ENCODE assay signal across 7 cellular contexts in genomic region chr6:24583463-24584389, GRCh38.
DNase-seq lines count a peak whose midpoint lies in the region; ATAC-seq and TF ChIP-seq lines count a peak whose summit lies in the region.

No MANE protein-coding gene starts in this region.

- H3K36me3 Mint-ChIP-seq in activated CD4-positive, alpha-beta T cell treated with anti-CD3 and anti-CD28 coated beads, Interleukin-2, amount 10 ng/mL, durations not matched to agents 24 days and 14 days (ENCODE audit: low read depth), result no peaks in the 10 kb centered on the region

- peaks cover 24% of the 10 kb centered on the region for H3K27me3 Mint-ChIP-seq in activated CD4-positive, alpha-beta T cell treated with anti-CD3 and anti-CD28 coated beads, Interleukin-2, amount 10 ng/mL, durations not matched to agents 24 days and 14 days

- no peak overlapping the region for H3K27ac Mint-ChIP-seq in activated CD4-positive, alpha-beta T cell treated with anti-CD3 and anti-CD28 coated beads, Interleukin-2, amount 10 ng/mL, durations not matched to agents 24 days and 14 days

- DNase-seq in NCI-H510A treated with DMSO at 0.1 percent for 48 hours (lab: John Stamatoyannopoulos, UW) (peak; percentile 88), dermis blood vessel endothelial cell (peak; percentile 85), lower leg skin (ENCODE audit: low spot score in 2 of 2) (peak; percentile 62 to 95)
- peak; percentile 91 for DNase-seq in activated CD4-positive, alpha-beta T cell treated with anti-CD3 and anti-CD28 coated beads, Interleukin-2, amount 10 ng/mL, durations not matched to agents 24 days and 14 days
- DNase-seq in stimulated activated CD8-positive, alpha-beta memory T cell treated with anti-CD3 and anti-CD28 coated beads, Interleukin-12 subunit alpha, Interleukin-12 subunit beta, amount 100 ng/mL, for 1 hour (ENCODE audit: low read depth), result peak; percentile 66

- no peak overlapping the region for H3K4me3 Mint-ChIP-seq in activated CD4-positive, alpha-beta T cell treated with anti-CD3 and anti-CD28 coated beads, Interleukin-2, amount 10 ng/mL, durations not matched to agents 24 days and 14 days

- no peak for TF ChIP-seq CTCF in lower leg skin (IDR thresholded peaks at IDR 0.05)

- H3K4me1 Mint-ChIP-seq in activated CD4-positive, alpha-beta T cell treated with anti-CD3 and anti-CD28 coated beads, Interleukin-2, amount 10 ng/mL, durations not matched to agents 24 days and 14 days, result peaks cover 2% of the 10 kb centered on the region

- no peak for TF ChIP-seq POLR2A in lower leg skin (IDR thresholded peaks at IDR 0.05)

- intact Hi-C loops in activated CD4-positive, alpha-beta T cell treated with anti-CD3 and anti-CD28 coated beads, Interleukin-2, amount 10 ng/mL, durations not matched to agents 24 days and 14 days (cut with micrococcal nuclease), result loop anchor here (1.0 to 10.0 kb wide), 4 partner anchors 61 to 487 kb away; partner anchors contain the start of gene KIAA0319
- intact Hi-C loops in lower leg skin (cut with DNase I; ENCODE audit: low total_unique reads), result loop anchor here (5.0 to 10.0 kb wide), 2 partner anchors 109 to 181 kb away; no protein-coding TSS in a partner anchor

- WGBS in lower leg skin, 2 donors, result 17 to 19% methylated on average over 15 of the region's 15 CpGs

- peak; percentile 56 for ATAC-seq in GM18499 (IDR thresholded peaks at IDR 0.05; ENCODE audit: insufficient read depth, unreplicated experiment)
- peak; percentile 78 for ATAC-seq in HG03378 (IDR thresholded peaks at IDR 0.05; ENCODE audit: unreplicated experiment)

- no peak overlapping the region for H3K4me3 ChIP-seq in lower leg skin (ENCODE audit: low read depth, poor library complexity, severe bottlenecking)

- no peaks in the 10 kb centered on the region for H3K9me3 Mint-ChIP-seq in activated CD4-positive, alpha-beta T cell treated with anti-CD3 and anti-CD28 coated beads, Interleukin-2, amount 10 ng/mL, durations not matched to agents 24 days and 14 days
